ENCODE assay signal across 7 cellular contexts in genomic region chr10:86365346-86366032, GRCh38. TPM values are rescaled to one million over a fixed set of nuclear protein-coding genes. Genes with fewer than 3 reads are reported as not detected.
DNase-seq lines count a peak whose midpoint lies in the region; TF ChIP-seq lines count a peak whose summit lies in the region.

No MANE protein-coding gene starts in this region.

- H3K27me3 Mint-ChIP-seq in HFFc6 (ENCODE audit: insufficient read depth) = peaks cover 29% of the 10 kb centered on the region
- H3K27me3 Mint-ChIP-seq in activated CD4-positive, alpha-beta memory T cell treated with anti-CD3 and anti-CD28 coated beads, Interleukin-2, amount 10 ng/mL, durations not matched to agents 7 days and 5 days = peaks cover 75% of the 10 kb centered on the region

- no peaks in the 10 kb centered on the region for H3K9me3 Mint-ChIP-seq in HFFc6
- no peaks in the 10 kb centered on the region for H3K9me3 Mint-ChIP-seq in activated CD4-positive, alpha-beta memory T cell treated with anti-CD3 and anti-CD28 coated beads, Interleukin-2, amount 10 ng/mL, durations not matched to agents 7 days and 5 days

- H3K9me3 ChIP-seq in skeletal muscle tissue (ENCODE audit: control insufficient read depth in 3 of 3, low read length in 3 of 3) = no peaks in the 10 kb centered on the region

- H3K4me3 Mint-ChIP-seq in HFFc6 = peak overlapping the region; percentile 50
- peak overlapping the region; percentile 59 for H3K4me3 Mint-ChIP-seq in activated CD4-positive, alpha-beta memory T cell treated with anti-CD3 and anti-CD28 coated beads, Interleukin-2, amount 10 ng/mL, durations not matched to agents 7 days and 5 days

- H3K36me3 ChIP-seq in skeletal muscle tissue (ENCODE audit: control insufficient read depth in 3 of 3, insufficient read depth in 3 of 3, low read length in 3 of 3) = no peaks in the 10 kb centered on the region

- TF ChIP-seq CTCF in HFFc6 (IDR thresholded peaks at IDR 0.05) = no peak

- peaks cover 4 to 31% (median 18%) of the 10 kb centered on the region in 3 donors for H3K4me1 ChIP-seq in skeletal muscle tissue (ENCODE audit: control insufficient read depth in 3 of 3, insufficient read depth in 3 of 3, low read length in 3 of 3)

- no peak for DNase-seq in HFFc6
- no peak for DNase-seq in activated CD4-positive, alpha-beta memory T cell treated with anti-CD3 and anti-CD28 coated beads, Interleukin-2, amount 10 ng/mL, durations not matched to agents 7 days and 5 days
- DNase-seq in SIG-M5 treated with dmso at 0.1 percent for 504 hours (lab: John Stamatoyannopoulos, UW; ENCODE audit: unreplicated experiment) = no peak
- no peak for DNase-seq in hepatic stellate cell (ENCODE audit: low spot score)
- DNase-seq in inferior parietal cortex (ENCODE audit: extremely low spot score) = no peak

- no peaks in the 10 kb centered on the region for H3K36me3 Mint-ChIP-seq in HFFc6 (ENCODE audit: low read depth)
- H3K36me3 Mint-ChIP-seq in activated CD4-positive, alpha-beta memory T cell treated with anti-CD3 and anti-CD28 coated beads, Interleukin-2, amount 10 ng/mL, durations not matched to agents 7 days and 5 days (ENCODE audit: low read depth) = no peaks in the 10 kb centered on the region

- POLR2A ChIA-PET in activated CD4-positive, alpha-beta memory T cell treated with anti-CD3 and anti-CD28 coated beads, Interleukin-2, amount 10 ng/mL, durations not matched to agents 7 days and 5 days (lab: Charles Lee) = no interaction called here

- peak overlapping the region in 2 of 3 donors; percentile 50 for H3K9ac ChIP-seq in skeletal muscle tissue (ENCODE audit: low read depth in 1 of 3, low read length in 3 of 3)

- CTCF ChIA-PET in activated CD4-positive, alpha-beta memory T cell treated with anti-CD3 and anti-CD28 coated beads, Interleukin-2, amount 10 ng/mL, durations not matched to agents 7 days and 5 days (lab: Charles Lee) = no interaction called here

- no peaks in the 10 kb centered on the region for H3K4me1 Mint-ChIP-seq in HFFc6 (ENCODE audit: low read depth)
- H3K4me1 Mint-ChIP-seq in activated CD4-positive, alpha-beta memory T cell treated with anti-CD3 and anti-CD28 coated beads, Interleukin-2, amount 10 ng/mL, durations not matched to agents 7 days and 5 days = peaks cover 10% of the 10 kb centered on the region

- H3K4me3 ChIP-seq in iPS-11a (ENCODE audit: low read depth, low read length) (peak overlapping the region; percentile 4), skeletal muscle tissue (ENCODE audit: low read length in 3 of 3) (peak overlapping the region; percentile 57 to 61 (median 58))

- no peak overlapping the region for H3K27ac Mint-ChIP-seq in HFFc6
- no peak overlapping the region for H3K27ac Mint-ChIP-seq in activated CD4-positive, alpha-beta memory T cell treated with anti-CD3 and anti-CD28 coated beads, Interleukin-2, amount 10 ng/mL, durations not matched to agents 7 days and 5 days

- H3K27ac ChIP-seq in skeletal muscle tissue (ENCODE audit: low read depth, low read length) = no peak overlapping the region

- H3K27me3 ChIP-seq in skeletal muscle tissue (ENCODE audit: control insufficient read depth in 3 of 3, insufficient read depth in 3 of 3, low read length in 3 of 3) = peaks cover 60 to 77% (median 61%) of the 10 kb centered on the region in 3 donors

RNA-seq across cellular contexts. Expression of gene GRID1, which starts 1.1 kb away (rescaled TPM):
- total RNA-seq in HFFc6 (2021; fragmentation: NEBNext Ultra II Directional; extraction: Animal tissue kit (Norgen Biotek cat#: 25700)) = not detected
- not detected for total RNA-seq in activated CD4-positive, alpha-beta memory T cell treated with anti-CD3 and anti-CD28 coated beads, Interleukin-2, amount 10 ng/mL, durations not matched to agents 7 days and 5 days
- total RNA-seq in skeletal muscle tissue = 2.1 TPM
